In the genomic region with DNA sequence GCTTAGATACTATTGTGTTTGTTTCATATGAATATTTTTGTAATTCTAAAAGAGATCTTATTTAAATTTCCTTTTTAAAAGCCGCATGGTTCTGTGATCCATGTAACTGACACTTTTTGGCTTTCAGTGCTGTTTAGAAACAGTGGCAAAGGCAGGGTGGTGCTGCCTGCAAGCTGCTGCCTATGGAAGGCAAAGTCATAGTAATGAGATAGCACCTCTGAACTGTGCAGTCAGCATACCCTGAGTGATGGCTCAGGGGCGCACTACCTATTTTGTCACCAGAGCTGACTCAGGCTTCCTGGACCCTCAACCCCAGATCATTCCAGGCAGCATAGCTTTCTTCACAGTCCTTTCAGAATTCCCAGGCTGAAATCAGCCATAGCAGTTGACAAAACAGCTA, we compare ENCODE assay signal across 3 cellular contexts.
"Had no signal": no experiment of that assay in that cellular context is flagged by ENCODE, and none has a peak within 500 bp of the region (broad histone marks: within the 10 kb centered on the region; RNA-seq: fewer than 3 reads in every experiment).

No MANE protein-coding gene starts in this region.

- H3K4me3 ChIP-seq: GM12878 had no signal

- DNase-seq: GDM1, GF-D8 had no signal

- ATAC-seq: GM12878 had no signal
